9 cellular contexts compared by ENCODE assay signal in genomic region chr9:125238127-125238914, GRCh38. TPM values are rescaled to one million over a fixed set of nuclear protein-coding genes. Genes with fewer than 3 reads are reported as not detected.
DNase-seq lines count a peak whose midpoint lies in the region; ATAC-seq and TF ChIP-seq lines count a peak whose summit lies in the region.
"Had no signal": no experiment of that assay in that cellular context is flagged by ENCODE, and none has a peak within 500 bp of the region (broad histone marks: within the 10 kb centered on the region; RNA-seq: fewer than 3 reads in every experiment).

No MANE protein-coding gene starts in this region.

- no peak overlapping the region for H3K27ac ChIP-seq in CD8-positive, alpha-beta T cell (ENCODE audit: low read depth, low read length)
- no peak overlapping the region for H3K27ac ChIP-seq in OCI-LY1 (ENCODE audit: low read depth, low read length, poor library complexity, severe bottlenecking)
- H3K27ac ChIP-seq in duodenal mucosa (ENCODE audit: low read depth, low read length): no peak overlapping the region

- H3K4me3 ChIP-seq in CD8-positive, alpha-beta T cell (ENCODE audit: low read depth, low read length): peak overlapping the region; percentile 1
- H3K4me3 ChIP-seq in OCI-LY1 (ENCODE audit: low read depth, low read length, poor library complexity, severe bottlenecking) (peak overlapping the region; percentile 95), duodenal mucosa (ENCODE audit: low read depth in 1 of 2, low read length in 2 of 2) (peak overlapping the region; percentile 97 to 99), H7 (ENCODE audit: insufficient read depth, low read depth, low read length) (no peak overlapping the region; the same call in 1 of the 2 replicates)

- peaks cover 25% of the 10 kb centered on the region for H3K36me3 ChIP-seq in CD8-positive, alpha-beta T cell (ENCODE audit: insufficient read depth, low read length)
- H3K36me3 ChIP-seq in OCI-LY1 (ENCODE audit: insufficient read depth, low read length): peaks cover 72% of the 10 kb centered on the region
- H3K36me3 ChIP-seq in duodenal mucosa (ENCODE audit: control insufficient read depth in 1 of 2, insufficient read depth in 2 of 2, low read length in 2 of 2): peaks cover 33 to 54% of the 10 kb centered on the region in 2 donors
- H3K36me3 ChIP-seq in H7 (replicated peaks; ENCODE audit: control insufficient read depth, insufficient read depth, low read length): peaks cover 25% of the 10 kb centered on the region

- no peaks in the 10 kb centered on the region for H3K27me3 ChIP-seq in CD8-positive, alpha-beta T cell (ENCODE audit: insufficient read depth, low read length)
- H3K27me3 ChIP-seq in OCI-LY1 (ENCODE audit: insufficient read depth, low read length) (no peaks in the 10 kb centered on the region), duodenal mucosa (ENCODE audit: control insufficient read depth in 1 of 2, insufficient read depth in 2 of 2, low read length in 2 of 2) (no peaks in the 10 kb centered on the region), H7 (ENCODE audit: control insufficient read depth, insufficient read depth, low read length) (no peaks in the 10 kb centered on the region)

- H3K27me3 Mint-ChIP-seq in CD8-positive, alpha-beta T cell (ENCODE audit: low read depth): no peaks in the 10 kb centered on the region
- H3K27me3 Mint-ChIP-seq in nephron (ENCODE audit: low read depth): no peaks in the 10 kb centered on the region

- peaks cover 83% of the 10 kb centered on the region for H3K36me3 Mint-ChIP-seq in CD8-positive, alpha-beta T cell
- H3K36me3 Mint-ChIP-seq in nephron (ENCODE audit: low read depth): peaks cover 70% of the 10 kb centered on the region

- H3K79me2 ChIP-seq in OCI-LY1 (ENCODE audit: insufficient read depth, low read length): peaks cover 31% of the 10 kb centered on the region

- no peaks in the 10 kb centered on the region for H3K9me2 ChIP-seq in OCI-LY1 (ENCODE audit: low read depth, low read length)

- no peaks in the 10 kb centered on the region for H3K9me3 ChIP-seq in CD8-positive, alpha-beta T cell (ENCODE audit: low read length)
- H3K9me3 ChIP-seq in OCI-LY1 (ENCODE audit: low read length): no peaks in the 10 kb centered on the region
- no peaks in the 10 kb centered on the region for H3K9me3 ChIP-seq in duodenal mucosa (ENCODE audit: control insufficient read depth in 1 of 2, low read length in 2 of 2)

- no peak overlapping the region for H2AFZ ChIP-seq in OCI-LY1 (ENCODE audit: low read length)

- POLR2A ChIA-PET in CD8-positive, alpha-beta T cell (lab: Charles Lee): interaction anchor here (0.6 to 1.0 kb wide), 2 partner anchors 23 to 1157 kb away, joined by 3 to 4 read pairs; partner anchors contain the start of gene GAPVD1

- DNase-seq in CD8-positive, alpha-beta T cell: no peak
- no peak for DNase-seq in cerebellar cortex (ENCODE audit: low spot score)
- DNase-seq in GM10266 (ENCODE audit: extremely low spot score): no peak
- no peak for DNase-seq in GM13977 (ENCODE audit: low spot score)
- no peak for DNase-seq in H7
- DNase-seq: dermis blood vessel endothelial cell had no signal

- in situ Hi-C loops in GM13977 (cut with MboI; ENCODE audit: low pct_unique_long_range_greater_than_20kb, low sequenced_read_pairs, unreplicated experiment): no loop called here

- TF ChIP-seq CTCF in CD8-positive, alpha-beta T cell (IDR thresholded peaks at IDR 0.05): no peak
- TF ChIP-seq CTCF in OCI-LY1 (IDR thresholded peaks at IDR 0.05; ENCODE audit: low read length) (no peak), nephron (IDR thresholded peaks at IDR 0.05; ENCODE audit: unreplicated experiment in 3 of 3) (no peak), GM10266 (IDR thresholded peaks at IDR 0.05; ENCODE audit: control insufficient read depth, insufficient read depth, low read depth, missing control alignments) (no peak), GM13977 (IDR thresholded peaks at IDR 0.05; ENCODE audit: extremely low read depth, insufficient read depth, missing control alignments) (no peak)

- intact Hi-C loops in CD8-positive, alpha-beta T cell (cut with DNase I, micrococcal nuclease): no loop called here

- H3K4me1 Mint-ChIP-seq in CD8-positive, alpha-beta T cell (ENCODE audit: low read depth): peaks cover 65% of the 10 kb centered on the region
- peaks cover 41% of the 10 kb centered on the region for H3K4me1 Mint-ChIP-seq in nephron

- ATAC-seq in CD8-positive, alpha-beta T cell: no peak

- peak overlapping the region; percentile 85 for H3K4me2 ChIP-seq in OCI-LY1 (ENCODE audit: low read length)

- no peaks in the 10 kb centered on the region for H3K9me3 Mint-ChIP-seq in CD8-positive, alpha-beta T cell
- no peaks in the 10 kb centered on the region for H3K9me3 Mint-ChIP-seq in nephron

- no peaks in the 10 kb centered on the region for H4K20me1 ChIP-seq in OCI-LY1 (ENCODE audit: insufficient read depth, low read length)

- peak overlapping the region; percentile 97 for H3K4me3 Mint-ChIP-seq in CD8-positive, alpha-beta T cell
- peak overlapping the region; percentile 94 to 96 (median 95) for H3K4me3 Mint-ChIP-seq in nephron

- CTCF ChIA-PET in CD8-positive, alpha-beta T cell (lab: Charles Lee): no interaction called here

- peak overlapping the region; percentile 60 for H3K27ac Mint-ChIP-seq in CD8-positive, alpha-beta T cell
- H3K27ac Mint-ChIP-seq in nephron: peak overlapping the region; percentile 7 to 77 (median 50)

- peak overlapping the region; percentile 96; the same call in 1 of the 2 replicates for H3K9ac ChIP-seq in OCI-LY1 (ENCODE audit: low read length)
- H3K9ac ChIP-seq in duodenal mucosa (ENCODE audit: low read depth in 1 of 2, low read length in 2 of 2): peak overlapping the region in 1 of 2 donors; percentile 23

- H3F3A ChIP-seq in OCI-LY1 (ENCODE audit: insufficient read depth, low read length): peaks cover 38% of the 10 kb centered on the region

- peaks cover 56% of the 10 kb centered on the region for H3K4me1 ChIP-seq in CD8-positive, alpha-beta T cell (ENCODE audit: insufficient read depth, low read length)
- H3K4me1 ChIP-seq in OCI-LY1 (ENCODE audit: insufficient read depth, low read length, severe bottlenecking) (peaks cover 57% of the 10 kb centered on the region), duodenal mucosa (ENCODE audit: control insufficient read depth in 1 of 2, insufficient read depth in 2 of 2, low read length in 2 of 2) (peaks cover 47 to 48% of the 10 kb centered on the region in 2 donors)

RNA-seq across cellular contexts. Expression of gene HSPA5, which starts 2.8 kb away (rescaled TPM):
- total RNA-seq in CD8-positive, alpha-beta T cell: 100 to 1,000 TPM; 354 to 372 TPM
- 47.6 and 47.9 TPM in 2 replicates for total RNA-seq in H7 (2014; rRNA removed; shearing (Covaris generic))

RNA-seq across cellular contexts. Expression of gene GAPVD1, which starts 23.3 kb away (rescaled TPM):
- 10 to 100 TPM; 81.0 to 84.1 TPM for total RNA-seq in CD8-positive, alpha-beta T cell
- 22.0 and 28.6 TPM in 2 replicates for total RNA-seq in H7 (2014; rRNA removed; shearing (Covaris generic))

RNA-seq across cellular contexts. Expression of gene RABEPK, which starts 38.0 kb away (rescaled TPM):
- total RNA-seq in CD8-positive, alpha-beta T cell: 1 to 10 TPM; 6.2 to 6.9 TPM
- total RNA-seq in H7 (2014; rRNA removed; shearing (Covaris generic)): 37.7 and 40.6 TPM in 2 replicates

RNA-seq across cellular contexts. Expression of gene PPP6C, which starts 48.7 kb away (rescaled TPM):
- 10 to 100 TPM; 37.8 to 38.3 TPM for total RNA-seq in CD8-positive, alpha-beta T cell
- total RNA-seq in H7 (2014; rRNA removed; shearing (Covaris generic)): 34.7 and 36.7 TPM in 2 replicates
